ENCODE assay signal across 11 cellular contexts in genomic region chr7:106757846-106758245, GRCh38.
DNase-seq lines count a peak whose midpoint lies in the region; ATAC-seq and TF ChIP-seq lines count a peak whose summit lies in the region.
"Had no signal": no experiment of that assay in that cellular context is flagged by ENCODE, and none has a peak within 500 bp of the region (broad histone marks: within the 10 kb centered on the region; RNA-seq: fewer than 3 reads in every experiment).

No MANE protein-coding gene starts in this region.

- no peaks in the 10 kb centered on the region for H3K27me3 ChIP-seq in heart right ventricle

- H3K4me3 ChIP-seq in heart right ventricle = no peak overlapping the region
- no peak overlapping the region for H3K4me3 ChIP-seq in fibroblast of pulmonary artery (replicated peaks; ENCODE audit: low read depth, low read length)

- 53 to 72% methylated on average over 2 of the region's 2 CpGs for WGBS in heart right ventricle, 2 donors

- H3K9me3 ChIP-seq in heart right ventricle = peaks cover 0 to 11% (median 0%) of the 10 kb centered on the region in 11 donors

- TF ChIP-seq CTCF in heart right ventricle (IDR thresholded peaks at IDR 0.05) (no peak), fibroblast of pulmonary artery (IDR thresholded peaks at IDR 0.05; ENCODE audit: low read length, missing control alignments) (no peak)

- ATAC-seq in heart right ventricle = peak in 1 of 8 donors; percentile 29
- ATAC-seq in GM18873 (IDR thresholded peaks at IDR 0.05; ENCODE audit: low FRiP score, unreplicated experiment) = no peak
- ATAC-seq: effector memory CD8-positive, alpha-beta T cell had no signal

- intact Hi-C loops in heart right ventricle (cut with DNase I) = no loop called here
- intact Hi-C loops in cardiac septum (cut with DNase I) = no loop called here

- no peak overlapping the region for H3K27ac ChIP-seq in heart right ventricle

- no peaks in the 10 kb centered on the region for H3K36me3 ChIP-seq in heart right ventricle

- peaks cover 0 to 8% (median 0%) of the 10 kb centered on the region in 9 donors for H3K4me1 ChIP-seq in heart right ventricle

- DNase-seq in heart right ventricle (peak; percentile 13), cardiac septum (ENCODE audit: low spot score) (no peak), NCI-H774 (lab: John Stamatoyannopoulos, UW) (peak; percentile 19), fibroblast of pulmonary artery (ENCODE audit: low read depth) (peak; percentile 59), ureter (ENCODE audit: low spot score) (peak; percentile 54), H4 (ENCODE audit: low spot score) (no peak), HPDE6-E6E7 (ENCODE audit: extremely low spot score) (no peak)
- DNase-seq: activated naive CD4-positive, alpha-beta T cell treated with Interleukin-2 at 50 U/mL for 16 hours; effector memory CD8-positive, alpha-beta T cell; islet precursor cell had no signal

Comparison
In these comparisons a context has a peak if more than half of its experiments do, and no peak if none do; other contexts are left out.
1. DNase-seq: peak in heart right ventricle (2 of 2), NCI-H774 (single experiment), fibroblast of pulmonary artery (single experiment) and ureter (single experiment); none in cardiac septum (single experiment), H4 (single experiment) and HPDE6-E6E7 (single experiment).